Comparison of ENCODE assay signal across 5 cellular contexts in genomic region chr4:6628484-6628883, GRCh38. TPM values are rescaled to one million over a fixed set of nuclear protein-coding genes. Genes with fewer than 3 reads are reported as not detected.
DNase-seq lines count a peak whose midpoint lies in the region; ATAC-seq and TF ChIP-seq lines count a peak whose summit lies in the region.
"Not testable (repeated sequence)": the region's sequence is repeated elsewhere in the genome, so short reads cannot be mapped to it uniquely, and the experiment has no call there.

No MANE protein-coding gene starts in this region.

- peak overlapping the region; percentile 72 for H3K27ac Mint-ChIP-seq in T-helper 17 cell
- H3K27ac Mint-ChIP-seq in activated T-cell treated with anti-CD3 and anti-CD28 coated beads, Interleukin-2, amount 50 U/mL, for 72 hours = peak overlapping the region; percentile 32
- H3K27ac Mint-ChIP-seq in activated naive CD4-positive, alpha-beta T cell treated with anti-CD3 and anti-CD28 coated beads, Interleukin-2, amount 10 ng/mL, durations not matched to agents 7 days and 5 days = not testable (repeated sequence)
- peak overlapping the region; percentile 23 for H3K27ac Mint-ChIP-seq in stimulated activated effector memory CD8-positive, alpha-beta T cell treated with anti-CD3 and anti-CD28 coated beads, Interleukin-12 subunit alpha, Interleukin-12 subunit beta, amount 100 ng/mL, for 72 hours

- H3K36me3 ChIP-seq in HEK293 (ENCODE audit: control insufficient read depth in 2 of 2, insufficient read depth in 1 of 2, low read length in 2 of 2) = not testable (repeated sequence)

- H3K4me1 ChIP-seq in HEK293 (ENCODE audit: control insufficient read depth, insufficient read depth, low read length) = not testable (repeated sequence)

- not testable (repeated sequence) for H3K27ac ChIP-seq in HEK293 (ENCODE audit: extremely low read depth, low read depth, low read length)

- H3K4me3 Mint-ChIP-seq in T-helper 17 cell; activated T-cell treated with anti-CD3 and anti-CD28 coated beads, Interleukin-2, amount 50 U/mL, for 72 hours; activated naive CD4-positive, alpha-beta T cell treated with anti-CD3 and anti-CD28 coated beads, Interleukin-2, amount 10 ng/mL, durations not matched to agents 7 days and 5 days; stimulated activated effector memory CD8-positive, alpha-beta T cell treated with anti-CD3 and anti-CD28 coated beads, Interleukin-12 subunit alpha, Interleukin-12 subunit beta, amount 100 ng/mL, for 72 hours: not testable (repeated sequence)

- not testable (repeated sequence) for H3K4me1 Mint-ChIP-seq in T-helper 17 cell; activated T-cell treated with anti-CD3 and anti-CD28 coated beads, Interleukin-2, amount 50 U/mL, for 72 hours (ENCODE audit: low read depth); activated naive CD4-positive, alpha-beta T cell treated with anti-CD3 and anti-CD28 coated beads, Interleukin-2, amount 10 ng/mL, durations not matched to agents 7 days and 5 days; stimulated activated effector memory CD8-positive, alpha-beta T cell treated with anti-CD3 and anti-CD28 coated beads, Interleukin-12 subunit alpha, Interleukin-12 subunit beta, amount 100 ng/mL, for 72 hours

- not testable (repeated sequence) for H3K9me3 Mint-ChIP-seq in activated T-cell treated with anti-CD3 and anti-CD28 coated beads, Interleukin-2, amount 50 U/mL, for 72 hours; activated naive CD4-positive, alpha-beta T cell treated with anti-CD3 and anti-CD28 coated beads, Interleukin-2, amount 10 ng/mL, durations not matched to agents 7 days and 5 days; stimulated activated effector memory CD8-positive, alpha-beta T cell treated with anti-CD3 and anti-CD28 coated beads, Interleukin-12 subunit alpha, Interleukin-12 subunit beta, amount 100 ng/mL, for 72 hours

- CTCF ChIA-PET in HEK293 (lab: Yijun Ruan, JAX); activated naive CD4-positive, alpha-beta T cell treated with anti-CD3 and anti-CD28 coated beads, Interleukin-2, amount 10 ng/mL, durations not matched to agents 7 days and 5 days (lab: Charles Lee): not testable (repeated sequence)

- not testable (repeated sequence) for TF ChIP-seq CTCF in HEK293 (tag by site-specific recombination; IDR thresholded peaks at IDR 0.05)

- ATAC-seq in T-helper 17 cell; activated T-cell treated with anti-CD3 and anti-CD28 coated beads, Interleukin-2, amount 50 U/mL, for 72 hours (replicated peaks in 1 of 2); stimulated activated effector memory CD8-positive, alpha-beta T cell treated with anti-CD3 and anti-CD28 coated beads, Interleukin-12 subunit alpha, Interleukin-12 subunit beta, amount 100 ng/mL, for 72 hours: not testable (repeated sequence)

- not testable (repeated sequence) for DNase-seq in T-helper 17 cell; activated T-cell treated with anti-CD3 and anti-CD28 coated beads, Interleukin-2, amount 50 U/mL, for 72 hours; stimulated activated effector memory CD8-positive, alpha-beta T cell treated with anti-CD3 and anti-CD28 coated beads, Interleukin-12 subunit alpha, Interleukin-12 subunit beta, amount 100 ng/mL, for 72 hours (ENCODE audit: low spot score in 2 of 2)
- peak; percentile 1 for DNase-seq in activated naive CD4-positive, alpha-beta T cell treated with anti-CD3 and anti-CD28 coated beads, Interleukin-2, amount 10 ng/mL, durations not matched to agents 7 days and 5 days

- not testable (repeated sequence) for H3K36me3 Mint-ChIP-seq in T-helper 17 cell (ENCODE audit: low read depth); activated T-cell treated with anti-CD3 and anti-CD28 coated beads, Interleukin-2, amount 50 U/mL, for 72 hours (ENCODE audit: insufficient read depth in 2 of 2); activated naive CD4-positive, alpha-beta T cell treated with anti-CD3 and anti-CD28 coated beads, Interleukin-2, amount 10 ng/mL, durations not matched to agents 7 days and 5 days; stimulated activated effector memory CD8-positive, alpha-beta T cell treated with anti-CD3 and anti-CD28 coated beads, Interleukin-12 subunit alpha, Interleukin-12 subunit beta, amount 100 ng/mL, for 72 hours

- not testable (repeated sequence) for H3K4me3 ChIP-seq in HEK293 (ENCODE audit: low read depth, low read length)

- H3K27me3 Mint-ChIP-seq in T-helper 17 cell; activated T-cell treated with anti-CD3 and anti-CD28 coated beads, Interleukin-2, amount 50 U/mL, for 72 hours (ENCODE audit: low read depth); activated naive CD4-positive, alpha-beta T cell treated with anti-CD3 and anti-CD28 coated beads, Interleukin-2, amount 10 ng/mL, durations not matched to agents 7 days and 5 days: not testable (repeated sequence)

- not testable (repeated sequence) for H3K9me3 ChIP-seq in HEK293 (ENCODE audit: control insufficient read depth, insufficient read depth, low read depth, low read length); T-helper 17 cell (ENCODE audit: control insufficient read depth, low read length, poor library complexity, severe bottlenecking)

- POLR2A ChIA-PET in HEK293 (lab: Yijun Ruan, JAX) = not testable (repeated sequence)

TF ChIP-seq in HEK293, 187 proteins besides CTCF, POLR2A, EP300 and RAD21:
- TF ChIP-seq SCRT1 (tag by site-specific recombination; IDR thresholded peaks at IDR 0.05; ENCODE audit: borderline replicate concordance) = 0 out of 2 replicates have a peak, but pooled peaks have one; percentile 53
- TF ChIP-seq ZNF341 (tag by site-specific recombination; IDR thresholded peaks at IDR 0.05; ENCODE audit: low read depth) = peak; percentile 35; the same call in 1 of the 2 replicates
- TF ChIP-seq SCRT2 (tag by site-specific recombination; IDR thresholded peaks at IDR 0.05) = peak; percentile 57; the same call in 1 of the 2 replicates

RNA-seq across cellular contexts. Expression of gene MRFAP1, which starts 12.0 kb away (rescaled TPM):
- 100 to 1,000 TPM; 158 to 163 TPM for total RNA-seq in T-helper 17 cell
- 100 to 1,000 TPM; 148 to 153 TPM for total RNA-seq in activated T-cell treated with anti-CD3 and anti-CD28 coated beads, Interleukin-2, amount 50 U/mL, for 72 hours

RNA-seq across cellular contexts. Expression of gene MAN2B2, which starts 53.5 kb away (rescaled TPM):
- 10 to 100 TPM; 27.0 to 34.9 TPM for total RNA-seq in T-helper 17 cell
- 10 to 100 TPM; 11.9 to 21.9 TPM for total RNA-seq in activated T-cell treated with anti-CD3 and anti-CD28 coated beads, Interleukin-2, amount 50 U/mL, for 72 hours
